Comparison of ENCODE assay signal across 22 cellular contexts in genomic region chr2:194424683-194425209, GRCh38.
"Had no signal": no experiment of that assay in that cellular context is flagged by ENCODE, and none has a peak within 500 bp of the region (broad histone marks: within the 10 kb centered on the region; RNA-seq: fewer than 3 reads in every experiment).

No MANE protein-coding gene starts in this region.

- FAIRE-seq: colon, endometrium, small intestine had no signal

- H3K36me3 ChIP-seq: esophagus muscularis mucosa, heart right ventricle, right lobe of liver, transverse colon, vagina had no signal

- DNase-seq: activated CD4-positive, alpha-beta memory T cell treated with anti-CD3 and anti-CD28 coated beads, Interleukin-2, amount 10 ng/mL, durations not matched to agents 7 days and 5 days; activated CD4-positive, alpha-beta T cell treated with anti-CD3 and anti-CD28 coated beads for 48 hours; activated CD4-positive, CD25-positive, alpha-beta regulatory T cell; activated CD8-positive, alpha-beta memory T cell treated with anti-CD3 and anti-CD28 coated beads, Interleukin-2, amount 10 ng/mL, durations not matched to agents 7 days and 5 days; activated naive CD4-positive, alpha-beta T cell; activated naive CD8-positive, alpha-beta T cell treated with anti-CD3 and anti-CD28 coated beads, Interleukin-2, amount 10 ng/mL, durations not matched to agents 7 days and 5 days; body of pancreas; central memory CD4-positive, alpha-beta T cell; heart right ventricle; mesendoderm; naive thymus-derived CD8-positive, alpha-beta T cell; right lobe of liver; small intestine; stimulated activated CD4-positive, alpha-beta T cell treated with anti-CD3 and anti-CD28 coated beads, Interleukin-15, amount 100 ng/mL, for 24 hours; stimulated activated CD4-positive, alpha-beta T cell treated with anti-CD3 and anti-CD28 coated beads, Interleukin-2, amount 100 ng/mL, for 48 hours; T-helper 9 cell; transverse colon had no signal

- H3K27me3 ChIP-seq: body of pancreas, esophagus muscularis mucosa, heart right ventricle, right lobe of liver, transverse colon, vagina had no signal

- H3K9me3 ChIP-seq: body of pancreas, esophagus muscularis mucosa, right lobe of liver, transverse colon, vagina had no signal

- ATAC-seq: activated CD8-positive, alpha-beta memory T cell treated with anti-CD3 and anti-CD28 coated beads, Interleukin-2, amount 10 ng/mL, durations not matched to agents 7 days and 5 days; body of pancreas; heart right ventricle; naive thymus-derived CD8-positive, alpha-beta T cell; right lobe of liver had no signal

- H3K4me1 ChIP-seq: body of pancreas, esophagus muscularis mucosa, heart right ventricle, parathyroid adenoma, right lobe of liver, transverse colon, vagina had no signal

- H3K9ac ChIP-seq: parathyroid adenoma had no signal

- H3K27ac ChIP-seq: body of pancreas, esophagus muscularis mucosa, heart right ventricle, parathyroid adenoma, right lobe of liver, transverse colon, vagina had no signal

- H3K4me3 ChIP-seq: body of pancreas, esophagus muscularis mucosa, heart right ventricle, right lobe of liver, transverse colon, vagina had no signal

- H3K79me2 ChIP-seq: parathyroid adenoma had no signal

- H2AFZ ChIP-seq: parathyroid adenoma had no signal
